11 cellular contexts compared by ENCODE assay signal in genomic region chr11:99370557-99371200, GRCh38.
DNase-seq lines count a peak whose midpoint lies in the region; ATAC-seq and TF ChIP-seq lines count a peak whose summit lies in the region.
"Had no signal": no experiment of that assay in that cellular context is flagged by ENCODE, and none has a peak within 500 bp of the region (broad histone marks: within the 10 kb centered on the region; RNA-seq: fewer than 3 reads in every experiment).

No MANE protein-coding gene starts in this region.

- H3K4me1 Mint-ChIP-seq in natural killer cell treated with Interleukin-12 subunit alpha and Interleukin-12 subunit beta and Interleukin-15 and Interleukin-18, amount 100 ng/mL, for 72 hours (ENCODE audit: low read depth in 2 of 2), result no peaks in the 10 kb centered on the region
- H3K4me1 Mint-ChIP-seq in activated naive CD4-positive, alpha-beta T cell treated with anti-CD3 and anti-CD28 coated beads for 36 hours (ENCODE audit: low read depth), result no peaks in the 10 kb centered on the region
- H3K4me1 Mint-ChIP-seq: naive B cell had no signal

- TF ChIP-seq POLR2A in heart left ventricle (IDR thresholded peaks at IDR 0.05), result no peak

- H3K27me3 ChIP-seq in heart left ventricle, result no peaks in the 10 kb centered on the region
- H3K27me3 ChIP-seq: upper lobe of left lung had no signal

- CTCF ChIA-PET in RWPE1 (lab: Yijun Ruan, JAX), result no interaction called here
- CTCF ChIA-PET in activated naive CD4-positive, alpha-beta T cell treated with anti-CD3 and anti-CD28 coated beads for 36 hours (lab: Charles Lee), result no interaction called here

- peaks cover 6% of the 10 kb centered on the region for H3K9me3 Mint-ChIP-seq in natural killer cell treated with Interleukin-12 subunit alpha and Interleukin-12 subunit beta and Interleukin-15 and Interleukin-18, amount 100 ng/mL, for 72 hours
- no peaks in the 10 kb centered on the region for H3K9me3 Mint-ChIP-seq in activated naive CD4-positive, alpha-beta T cell treated with anti-CD3 and anti-CD28 coated beads for 36 hours

- no peaks in the 10 kb centered on the region for H3K27me3 Mint-ChIP-seq in natural killer cell treated with Interleukin-12 subunit alpha and Interleukin-12 subunit beta and Interleukin-15 and Interleukin-18, amount 100 ng/mL, for 72 hours
- H3K27me3 Mint-ChIP-seq in activated naive CD4-positive, alpha-beta T cell treated with anti-CD3 and anti-CD28 coated beads for 36 hours (ENCODE audit: low read depth), result no peaks in the 10 kb centered on the region
- H3K27me3 Mint-ChIP-seq: naive B cell had no signal

- H3K36me3 Mint-ChIP-seq in natural killer cell treated with Interleukin-12 subunit alpha and Interleukin-12 subunit beta and Interleukin-15 and Interleukin-18, amount 100 ng/mL, for 72 hours, result peaks cover 5% of the 10 kb centered on the region
- no peaks in the 10 kb centered on the region for H3K36me3 Mint-ChIP-seq in activated naive CD4-positive, alpha-beta T cell treated with anti-CD3 and anti-CD28 coated beads for 36 hours (ENCODE audit: low read depth)
- H3K36me3 Mint-ChIP-seq: naive B cell had no signal

- intact Hi-C loops in heart left ventricle (cut with DNase I), result no loop called here
- intact Hi-C loops in activated naive CD4-positive, alpha-beta T cell treated with anti-CD3 and anti-CD28 coated beads for 36 hours (cut with micrococcal nuclease), result no loop called here

- H3K9me3 ChIP-seq in heart left ventricle, result no peaks in the 10 kb centered on the region
- H3K9me3 ChIP-seq: upper lobe of left lung had no signal

- H3K36me3 ChIP-seq in heart left ventricle, result no peaks in the 10 kb centered on the region
- H3K36me3 ChIP-seq: upper lobe of left lung had no signal

- DNase-seq in HS-27A (ENCODE audit: low read depth) (peak; percentile 3), RWPE1 (ENCODE audit: low spot score) (peak; percentile 12), heart left ventricle (peak; percentile 59 to 80 (median 62)), skeletal muscle cell (ENCODE audit: low read depth) (peak; percentile 43), activated T-cell treated with anti-CD3 and anti-CD28 coated beads for 4 hours (no peak)
- DNase-seq in natural killer cell treated with Interleukin-12 subunit alpha and Interleukin-12 subunit beta and Interleukin-15 and Interleukin-18, amount 100 ng/mL, for 72 hours (ENCODE audit: low spot score), result no peak
- no peak for DNase-seq in activated naive CD4-positive, alpha-beta T cell treated with anti-CD3 and anti-CD28 coated beads for 36 hours
- DNase-seq: naive B cell, T-helper 1 cell, upper lobe of left lung had no signal

- ATAC-seq in heart left ventricle, result peak; percentile 83 to 97 (median 96)
- ATAC-seq in GM19463 (IDR thresholded peaks at IDR 0.05; ENCODE audit: unreplicated experiment), result no peak
- ATAC-seq in natural killer cell treated with Interleukin-12 subunit alpha and Interleukin-12 subunit beta and Interleukin-15 and Interleukin-18, amount 100 ng/mL, for 72 hours, result no peak

- TF ChIP-seq CTCF in RWPE1 (conservative IDR thresholded peaks at IDR 0.05; ENCODE audit: low read depth) (no peak), heart left ventricle (IDR thresholded peaks at IDR 0.05) (no peak)

- no peak overlapping the region for H3K4me3 Mint-ChIP-seq in natural killer cell treated with Interleukin-12 subunit alpha and Interleukin-12 subunit beta and Interleukin-15 and Interleukin-18, amount 100 ng/mL, for 72 hours
- H3K4me3 Mint-ChIP-seq in activated naive CD4-positive, alpha-beta T cell treated with anti-CD3 and anti-CD28 coated beads for 36 hours, result no peak overlapping the region
- H3K4me3 Mint-ChIP-seq: naive B cell had no signal

- WGBS in heart left ventricle, 4 donors, result 6 to 12% (median 10%) methylated on average over 4 of the region's 4 CpGs

- H3K4me1 ChIP-seq in heart left ventricle, result peaks cover 0 to 13% (median 0%) of the 10 kb centered on the region in 12 donors
- H3K4me1 ChIP-seq: upper lobe of left lung had no signal

- H3K4me3 ChIP-seq in heart left ventricle, result no peak overlapping the region
- no peak overlapping the region for H3K4me3 ChIP-seq in skeletal muscle cell (ENCODE audit: low read depth, low read length)
- H3K4me3 ChIP-seq: upper lobe of left lung had no signal

- POLR2A ChIA-PET in RWPE1 (lab: Yijun Ruan, JAX; ENCODE audit: low non-redundant PET), result no interaction called here

- H3K27ac ChIP-seq in RWPE1 (no peak overlapping the region), heart left ventricle (peak overlapping the region in 6 of 12 donors; percentile 12 to 52 (median 24))
- H3K27ac ChIP-seq: upper lobe of left lung had no signal

- no peak overlapping the region for H3K27ac Mint-ChIP-seq in natural killer cell treated with Interleukin-12 subunit alpha and Interleukin-12 subunit beta and Interleukin-15 and Interleukin-18, amount 100 ng/mL, for 72 hours
- H3K27ac Mint-ChIP-seq in activated naive CD4-positive, alpha-beta T cell treated with anti-CD3 and anti-CD28 coated beads for 36 hours, result no peak overlapping the region

Comparison
In these comparisons a context has a peak if more than half of its experiments do, and no peak if none do; other contexts are left out.
1. DNase-seq: peak in HS-27A (single experiment), RWPE1 (single experiment), heart left ventricle (5 of 5) and skeletal muscle cell (single experiment); none in natural killer cell treated with Interleukin-12 subunit alpha and Interleukin-12 subunit beta and Interleukin-15 and Interleukin-18, amount 100 ng/mL, for 72 hours (single experiment), activated T-cell treated with anti-CD3 and anti-CD28 coated beads for 4 hours (single experiment) and activated naive CD4-positive, alpha-beta T cell treated with anti-CD3 and anti-CD28 coated beads for 36 hours (single experiment).
2. ATAC-seq: peak in heart left ventricle (4 of 4); none in GM19463 (single experiment) and natural killer cell treated with Interleukin-12 subunit alpha and Interleukin-12 subunit beta and Interleukin-15 and Interleukin-18, amount 100 ng/mL, for 72 hours (0 of 2).